1 cellular context compared by ENCODE assay signal in genomic region chr6:130994319-130995097, GRCh38.
TF ChIP-seq lines count a peak whose summit lies in the region.

No MANE protein-coding gene starts in this region.

TF ChIP-seq in H1, 55 proteins besides CTCF, POLR2A, EP300 and RAD21:
- TF ChIP-seq SAP30 (IDR thresholded peaks at IDR 0.05; ENCODE audit: insufficient read depth, insufficient replicate concordance, low read length) (no peak), CHD2 (IDR thresholded peaks at IDR 0.05; ENCODE audit: low read length) (no peak)
TF ChIP-seq in H1: peak in this region for 0.
